ENCODE assay signal across 16 cellular contexts in the genomic region with DNA sequence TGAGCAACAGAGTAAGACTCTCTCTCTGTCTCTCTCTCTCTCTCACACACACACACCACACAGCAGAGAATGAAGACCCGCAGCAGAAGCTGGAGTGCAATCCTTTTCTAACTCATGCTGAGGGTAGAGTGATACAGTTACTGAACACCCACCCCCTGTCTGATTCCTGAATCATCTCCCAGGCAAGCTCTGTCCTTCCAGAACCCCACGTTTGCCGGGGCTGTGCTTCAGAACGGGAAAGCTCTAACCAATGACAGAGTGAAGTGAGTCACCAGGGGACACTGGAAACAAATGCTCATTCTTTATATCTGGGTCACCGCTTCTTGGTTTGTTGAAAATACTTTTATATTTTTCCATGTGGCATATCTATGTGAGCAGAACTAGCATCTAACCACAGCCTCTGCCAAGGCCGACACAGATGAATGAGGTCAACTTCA.
DNase-seq lines count a peak whose midpoint lies in the region; ATAC-seq and TF ChIP-seq lines count a peak whose summit lies in the region.
"Had no signal": no experiment of that assay in that cellular context is flagged by ENCODE, and none has a peak within 500 bp of the region (broad histone marks: within the 10 kb centered on the region; RNA-seq: fewer than 3 reads in every experiment).

No MANE protein-coding gene starts in this region.

- H3K4me1 Mint-ChIP-seq in T-helper 1 cell treated with Interleukin-12 subunit alpha and Interleukin-12 subunit beta and Interleukin-4 antibody, amounts not matched to agents 30 μg/mL and 1 μg/mL, for 36 hours (ENCODE audit: low read depth) = peaks cover 3% of the 10 kb centered on the region
- H3K4me1 Mint-ChIP-seq: mesothelial cell of epicardium had no signal

- ATAC-seq in HG02678 (IDR thresholded peaks at IDR 0.05; ENCODE audit: unreplicated experiment) = no peak
- no peak for ATAC-seq in GM21737 (IDR thresholded peaks at IDR 0.05; ENCODE audit: unreplicated experiment)
- ATAC-seq: GM12878 had no signal

- H3K27ac Mint-ChIP-seq in T-helper 1 cell treated with Interleukin-12 subunit alpha and Interleukin-12 subunit beta and Interleukin-4 antibody, amounts not matched to agents 30 μg/mL and 1 μg/mL, for 36 hours = peak overlapping the region; percentile 36
- H3K27ac Mint-ChIP-seq: mesothelial cell of epicardium had no signal

- no peak overlapping the region for H3K4me3 Mint-ChIP-seq in T-helper 1 cell treated with Interleukin-12 subunit alpha and Interleukin-12 subunit beta and Interleukin-4 antibody, amounts not matched to agents 30 μg/mL and 1 μg/mL, for 36 hours
- H3K4me3 Mint-ChIP-seq: mesothelial cell of epicardium had no signal

- no peaks in the 10 kb centered on the region for H3K9me3 Mint-ChIP-seq in T-helper 1 cell treated with Interleukin-12 subunit alpha and Interleukin-12 subunit beta and Interleukin-4 antibody, amounts not matched to agents 30 μg/mL and 1 μg/mL, for 36 hours
- H3K9me3 Mint-ChIP-seq: mesothelial cell of epicardium had no signal

- no peak for DNase-seq in T-helper 1 cell
- peak; percentile 51 for DNase-seq in NCI-H226
- peak; percentile 83 for DNase-seq in fibroblast of pulmonary artery (ENCODE audit: low read depth)
- peak; percentile 3 to 13 for DNase-seq in stimulated activated CD4-positive, alpha-beta T cell treated with anti-CD3 and anti-CD28 coated beads, Interleukin-4, amount 100 ng/mL, for 4 hours
- no peak for DNase-seq in NCI-H524 treated with DMSO at 0.1 percent for 48 hours (lab: John Stamatoyannopoulos, UW)
- DNase-seq: DMS 273 treated with DMSO at 0.1 percent for 48 hours, NCI-H446 treated with DMSO at 0.1 percent for 48 hours, SIG-M5, WERI-Rb-1 had no signal

- no peaks in the 10 kb centered on the region for H3K36me3 Mint-ChIP-seq in T-helper 1 cell treated with Interleukin-12 subunit alpha and Interleukin-12 subunit beta and Interleukin-4 antibody, amounts not matched to agents 30 μg/mL and 1 μg/mL, for 36 hours (ENCODE audit: low read depth)
- H3K36me3 Mint-ChIP-seq: mesothelial cell of epicardium had no signal

- no peak for TF ChIP-seq CTCF in fibroblast of pulmonary artery (IDR thresholded peaks at IDR 0.05; ENCODE audit: low read length, missing control alignments)

- H3K27me3 Mint-ChIP-seq in T-helper 1 cell treated with Interleukin-12 subunit alpha and Interleukin-12 subunit beta and Interleukin-4 antibody, amounts not matched to agents 30 μg/mL and 1 μg/mL, for 36 hours (ENCODE audit: low read depth) = no peaks in the 10 kb centered on the region

- H3K4me3 ChIP-seq in fibroblast of pulmonary artery (replicated peaks; ENCODE audit: low read depth, low read length) = no peak overlapping the region
- H3K4me3 ChIP-seq: adrenal gland, GM12878, prostate gland had no signal

Comparison
In these comparisons a context has a peak if more than half of its experiments do, and no peak if none do; other contexts are left out.
1. DNase-seq: peak in NCI-H226 (single experiment), fibroblast of pulmonary artery (single experiment) and stimulated activated CD4-positive, alpha-beta T cell treated with anti-CD3 and anti-CD28 coated beads, Interleukin-4, amount 100 ng/mL, for 4 hours (2 of 2); none in T-helper 1 cell (0 of 5) and NCI-H524 treated with DMSO at 0.1 percent for 48 hours (single experiment).